In the genomic region with DNA sequence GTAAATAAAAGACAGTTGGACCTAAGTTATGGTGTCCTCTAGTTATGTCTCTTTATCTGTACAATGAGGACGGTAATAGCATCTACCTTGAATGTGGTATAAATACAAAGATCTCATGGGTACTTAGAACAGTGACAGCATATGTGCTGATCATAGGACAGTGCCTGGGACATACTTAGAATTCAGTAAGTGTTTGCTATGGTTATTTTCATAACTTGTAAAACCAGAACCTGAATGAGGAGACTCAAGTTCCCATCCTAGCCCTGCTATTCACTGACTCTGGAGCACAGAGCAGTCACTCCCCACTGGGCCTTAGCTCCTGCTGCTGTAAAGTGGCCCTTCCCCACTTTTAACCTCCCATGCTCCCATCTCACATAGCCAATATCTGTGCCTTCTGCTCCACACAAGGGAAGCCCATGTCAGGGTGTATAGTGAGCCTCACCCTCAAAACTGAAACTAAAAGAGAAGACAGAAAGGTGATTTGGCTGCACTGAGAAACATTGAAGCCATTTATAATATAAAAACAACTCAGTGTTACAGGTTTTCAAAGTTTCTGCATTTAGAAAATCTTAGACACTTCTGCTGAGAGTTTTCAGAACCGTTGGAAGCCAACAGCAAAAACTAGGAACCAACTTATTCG, we compare ENCODE assay signal across 1 cellular context.
TF ChIP-seq lines count a peak whose summit lies in the region.

No MANE protein-coding gene starts in this region.

TF ChIP-seq in SK-N-SH, 30 proteins besides CTCF, POLR2A, EP300 and RAD21 (continued from another document):
- TF ChIP-seq POLR2AphosphoS5 (IDR thresholded peaks at IDR 0.05; ENCODE audit: low read depth, low read length), result no peak
- no peak for TF ChIP-seq USF1 (IDR thresholded peaks at IDR 0.05; ENCODE audit: borderline replicate concordance, low read depth)
- no peak for TF ChIP-seq TEAD4 (IDR thresholded peaks at IDR 0.05; ENCODE audit: borderline replicate concordance, insufficient read depth)
- no peak for TF ChIP-seq EZH2phosphoT487 (IDR thresholded peaks at IDR 0.05; ENCODE audit: borderline replicate concordance, low read depth)
- no peak for TF ChIP-seq TAF1 (IDR thresholded peaks at IDR 0.05; ENCODE audit: borderline replicate concordance, low read depth, low read length)
- TF ChIP-seq FOXM1 (IDR thresholded peaks at IDR 0.05; ENCODE audit: low read depth), result no peak
- no peak for TF ChIP-seq ZBTB33 (IDR thresholded peaks at IDR 0.05; ENCODE audit: borderline replicate concordance, low read depth)
- no peak for TF ChIP-seq CHD2 (IDR thresholded peaks at IDR 0.05; ENCODE audit: low read length, partially characterized antibody)
- TF ChIP-seq MXI1 (IDR thresholded peaks at IDR 0.05; ENCODE audit: low read depth, low read length), result no peak
- no peak for TF ChIP-seq FOSL2 (IDR thresholded peaks at IDR 0.05; ENCODE audit: borderline replicate concordance, low read depth)
- TF ChIP-seq MAX (IDR thresholded peaks at IDR 0.05; ENCODE audit: low read depth), result no peak
- no peak for TF ChIP-seq GATA2 (CRISPR knock-in tag; IDR thresholded peaks at IDR 0.05)
- TF ChIP-seq FOXJ3 (CRISPR knock-in tag; IDR thresholded peaks at IDR 0.05), result no peak
- TF ChIP-seq MEF2A (IDR thresholded peaks at IDR 0.05; ENCODE audit: borderline replicate concordance, low read depth), result no peak
- no peak for TF ChIP-seq RFX5 (IDR thresholded peaks at IDR 0.05; ENCODE audit: low read length)
- no peak for TF ChIP-seq RCOR1 (IDR thresholded peaks at IDR 0.05; ENCODE audit: low read length)
TF ChIP-seq in SK-N-SH: peak in this region for 0.
